8 cellular contexts compared by ENCODE assay signal in the genomic region with DNA sequence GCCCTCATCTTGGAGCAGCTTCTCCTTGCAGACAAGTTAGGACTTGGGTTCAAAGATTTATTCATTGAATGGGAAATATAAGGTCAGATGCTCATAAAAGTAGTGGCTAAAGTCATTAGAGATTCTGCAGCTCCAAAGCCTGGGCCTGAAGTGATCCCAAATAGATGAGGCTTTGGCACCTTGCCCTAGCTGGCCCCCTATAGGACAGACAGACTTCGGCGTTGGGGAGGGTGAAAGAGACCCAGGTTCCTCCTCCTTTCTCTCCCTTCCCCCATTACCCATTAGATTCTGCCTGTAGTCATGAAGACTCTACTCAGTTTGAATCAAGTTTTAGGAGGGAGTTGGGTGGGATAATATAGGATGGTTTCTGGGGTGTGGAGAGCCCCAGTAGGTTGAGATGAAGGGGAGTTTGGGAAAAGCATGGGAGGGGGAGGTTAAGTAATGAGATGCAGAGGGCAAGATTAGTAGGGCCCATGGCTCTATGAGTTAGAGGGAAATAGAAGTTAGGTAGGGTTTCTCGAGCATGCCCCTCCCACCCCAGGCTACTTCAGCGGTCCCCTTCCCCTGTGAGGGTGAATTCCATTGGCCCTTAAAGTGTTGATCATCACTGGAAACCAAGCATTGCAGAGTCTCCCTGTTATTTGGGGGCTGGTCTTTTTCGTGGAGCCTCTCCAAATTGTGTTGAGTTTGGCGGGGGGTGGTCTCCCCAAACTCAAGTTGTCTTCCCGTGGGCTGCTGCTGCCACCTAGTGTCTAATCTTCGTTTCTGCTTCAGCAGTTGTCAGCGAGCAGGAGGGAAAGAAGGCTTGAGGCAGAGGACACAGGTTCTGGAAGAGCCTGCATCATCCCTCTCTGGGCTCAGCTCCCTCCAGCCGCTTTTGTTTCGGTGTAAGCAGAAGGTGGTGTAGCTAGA. TPM values are rescaled to one million over a fixed set of nuclear protein-coding genes. Genes with fewer than 3 reads are reported as not detected.
DNase-seq lines count a peak whose midpoint lies in the region; ATAC-seq, FAIRE-seq and TF ChIP-seq lines count a peak whose summit lies in the region.

No MANE protein-coding gene starts in this region.

- no peaks in the 10 kb centered on the region for H3K36me3 ChIP-seq in keratinocyte (ENCODE audit: control insufficient read depth in 2 of 2, extremely low read depth in 1 of 2, insufficient read depth in 2 of 2, low read length in 2 of 2)

- H3K27me3 Mint-ChIP-seq in T-helper 1 cell treated with Interleukin-12 subunit alpha and Interleukin-12 subunit beta and Interleukin-4 antibody, amounts not matched to agents 30 μg/mL and 1 μg/mL, for 36 hours (ENCODE audit: low read depth) = no peaks in the 10 kb centered on the region

- H3K36me3 Mint-ChIP-seq in T-helper 1 cell treated with Interleukin-12 subunit alpha and Interleukin-12 subunit beta and Interleukin-4 antibody, amounts not matched to agents 30 μg/mL and 1 μg/mL, for 36 hours (ENCODE audit: low read depth) = no peaks in the 10 kb centered on the region

- peak overlapping the region; percentile 3 for H3K27ac ChIP-seq in keratinocyte (ENCODE audit: control insufficient read depth, insufficient read depth, low read length)

- H3K4me3 ChIP-seq in astrocyte of the cerebellum (ENCODE audit: low read depth, low read length) (no peak overlapping the region), keratinocyte (ENCODE audit: control insufficient read depth in 2 of 3, extremely low read depth in 1 of 3, insufficient read depth in 2 of 3, low read depth in 1 of 3, low read length in 3 of 3) (no peak overlapping the region)

- no peaks in the 10 kb centered on the region for H3K9me1 ChIP-seq in keratinocyte (ENCODE audit: control insufficient read depth, extremely low read depth, insufficient read depth, low read length)

- H3K9ac ChIP-seq in keratinocyte (ENCODE audit: control insufficient read depth, extremely low read depth, insufficient read depth, low read length) = peak overlapping the region; percentile 24

- H3K9me3 Mint-ChIP-seq in T-helper 1 cell treated with Interleukin-12 subunit alpha and Interleukin-12 subunit beta and Interleukin-4 antibody, amounts not matched to agents 30 μg/mL and 1 μg/mL, for 36 hours = no peaks in the 10 kb centered on the region

- H3K9me3 ChIP-seq in keratinocyte (ENCODE audit: control insufficient read depth, low read depth, low read length) = no peaks in the 10 kb centered on the region

- H4K20me1 ChIP-seq in keratinocyte (ENCODE audit: control insufficient read depth, extremely low read depth, insufficient read depth, low read length) = peaks cover 9% of the 10 kb centered on the region

- no peak overlapping the region for H2AFZ ChIP-seq in keratinocyte (ENCODE audit: control insufficient read depth, low read length)

- H3K27me3 ChIP-seq in keratinocyte (ENCODE audit: control insufficient read depth, extremely low read depth, insufficient read depth, low read length) = peaks cover 5% of the 10 kb centered on the region

- FAIRE-seq in keratinocyte (lab: Jason Lieb, UNC) = peak; percentile 67

- ATAC-seq in GM21737 (IDR thresholded peaks at IDR 0.05; ENCODE audit: unreplicated experiment) (no peak), HG02885 (IDR thresholded peaks at IDR 0.05; ENCODE audit: poor library complexity, unreplicated experiment) (no peak)

- H3K4me1 ChIP-seq in keratinocyte (ENCODE audit: control insufficient read depth, extremely low read depth, insufficient read depth, low read length) = peaks cover 32% of the 10 kb centered on the region

- TF ChIP-seq CTCF in astrocyte of the cerebellum (IDR thresholded peaks at IDR 0.05; ENCODE audit: low read depth, low read length, missing control alignments) = peak; percentile 82
- TF ChIP-seq CTCF in keratinocyte (optimal IDR thresholded peaks at IDR 0.05 in 1 of 3, IDR thresholded peaks at IDR 0.05 in 1 of 3, conservative IDR thresholded peaks at IDR 0.05 in 1 of 3; ENCODE audit: extremely low read depth in 1 of 3, insufficient read depth in 2 of 3, low read length in 3 of 3) = peak; percentile 87 to 90 (median 87)

- dilution Hi-C loops in keratinocyte (cut with MboI; ENCODE audit: extremely low pct_ligation_motif_present, low sequenced_read_pairs) = no loop called here

- peaks cover 24% of the 10 kb centered on the region for H3K79me2 ChIP-seq in keratinocyte (ENCODE audit: control insufficient read depth, insufficient read depth, low read length)

- H3K27ac Mint-ChIP-seq in T-helper 1 cell treated with Interleukin-12 subunit alpha and Interleukin-12 subunit beta and Interleukin-4 antibody, amounts not matched to agents 30 μg/mL and 1 μg/mL, for 36 hours = peak overlapping the region; percentile 72

- peak; percentile 19 for DNase-seq in GF-D8 (lab: John Stamatoyannopoulos, UW)
- DNase-seq in MV-4-11 (lab: John Stamatoyannopoulos, UW) = peak; percentile 43
- DNase-seq in astrocyte of the cerebellum (ENCODE audit: low read depth) = peak; percentile 47
- no peak for DNase-seq in keratinocyte (ENCODE audit: low read depth, low spot score)
- peak; percentile 51 to 54 for DNase-seq in stimulated activated CD4-positive, alpha-beta T cell treated with anti-CD3 and anti-CD28 coated beads, Interleukin-2, amount 100 ng/mL, for 48 hours

- in situ Hi-C loops in astrocyte of the cerebellum (cut with HindIII; ENCODE audit: low sequenced_read_pairs) = loop anchor here (10.0 kb wide), 1 partner anchor 51 kb away; no protein-coding TSS in a partner anchor

- H3K4me1 Mint-ChIP-seq in T-helper 1 cell treated with Interleukin-12 subunit alpha and Interleukin-12 subunit beta and Interleukin-4 antibody, amounts not matched to agents 30 μg/mL and 1 μg/mL, for 36 hours (ENCODE audit: low read depth) = peaks cover 19% of the 10 kb centered on the region

- H3K4me2 ChIP-seq in keratinocyte (ENCODE audit: control insufficient read depth, extremely low read depth, insufficient read depth, low read depth, low read length) = no peak overlapping the region

- no peak overlapping the region for H3K4me3 Mint-ChIP-seq in T-helper 1 cell treated with Interleukin-12 subunit alpha and Interleukin-12 subunit beta and Interleukin-4 antibody, amounts not matched to agents 30 μg/mL and 1 μg/mL, for 36 hours

RNA-seq across cellular contexts. Expression of a gene that starts 2.1 kb away (rescaled TPM):
- 3.9 to 4.2 TPM (median 4.1 TPM) in 3 replicates for polyA plus RNA-seq in keratinocyte
- 7.2 TPM for polyA plus RNA-seq in keratinocyte (2011; ENCODE audit: low read depth)
- 3.6 and 5.3 TPM in 2 replicates for polyA plus RNA-seq in keratinocyte (2011; cell fraction: cytosol; rRNA removed)
- polyA plus RNA-seq in keratinocyte (2011; cell fraction: nucleus; rRNA removed) = 24.5 and 32.9 TPM in 2 replicates
- 13.6 and 18.7 TPM in 2 replicates for polyA plus RNA-seq in keratinocyte (2012; ENCODE audit: low replicate concordance)
- 7.9 to 15.7 TPM (median 10.4 TPM) in 3 replicates for polyA minus RNA-seq in keratinocyte
- 8.8 TPM for polyA minus RNA-seq in keratinocyte (2011; cell fraction: cytosol; rRNA and poly(A)+ RNA removed)
- 19.1 and 26.2 TPM in 2 replicates for polyA minus RNA-seq in keratinocyte (2011; cell fraction: nucleus; rRNA and poly(A)+ RNA removed)

RNA-seq across cellular contexts. Expression of a gene that starts 28.9 kb away (rescaled TPM):
- 0.04 to 0.17 TPM in 2 of 3 replicates, not detected in the other for polyA plus RNA-seq in keratinocyte
- polyA plus RNA-seq in keratinocyte (2011; ENCODE audit: low read depth) = 0.24 TPM
- 0.04 and 0.06 TPM in 2 replicates for polyA plus RNA-seq in keratinocyte (2011; cell fraction: cytosol; rRNA removed)
- polyA plus RNA-seq in keratinocyte (2011; cell fraction: nucleus; rRNA removed) = not detected in 2 replicates
- 0.06 TPM in 1 of 2 replicates, not detected in the other for polyA plus RNA-seq in keratinocyte (2012; ENCODE audit: low replicate concordance)
- not detected in 3 replicates for polyA minus RNA-seq in keratinocyte
- not detected for polyA minus RNA-seq in keratinocyte (2011; cell fraction: cytosol; rRNA and poly(A)+ RNA removed)
- polyA minus RNA-seq in keratinocyte (2011; cell fraction: nucleus; rRNA and poly(A)+ RNA removed) = not detected in 2 replicates
